ENCODE assay signal across 17 cellular contexts in the genomic region with DNA sequence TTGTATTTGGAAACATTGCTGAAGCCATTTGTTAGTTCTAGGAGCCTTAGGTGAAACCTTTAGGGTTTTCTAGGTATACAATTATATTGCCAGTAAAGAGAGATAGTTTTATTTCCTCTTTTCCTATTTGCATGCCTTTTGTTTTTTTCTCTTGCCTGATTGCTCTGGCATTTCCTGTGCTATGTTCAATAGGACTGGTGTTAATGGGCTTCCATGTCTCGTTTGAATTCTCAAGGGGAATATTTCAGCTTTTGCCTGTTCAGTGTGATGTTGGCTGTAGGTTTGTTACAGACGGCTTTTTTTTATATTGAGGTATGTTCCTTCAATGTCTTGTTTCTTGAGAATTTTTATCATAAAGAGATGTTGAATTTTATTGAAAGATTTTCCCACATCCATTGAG.
DNase-seq lines count a peak whose midpoint lies in the region; ATAC-seq and TF ChIP-seq lines count a peak whose summit lies in the region.
"Had no signal": no experiment of that assay in that cellular context is flagged by ENCODE, and none has a peak within 500 bp of the region (broad histone marks: within the 10 kb centered on the region; RNA-seq: fewer than 3 reads in every experiment).

No MANE protein-coding gene starts in this region.

- CTCF ChIA-PET in RWPE1 (lab: Yijun Ruan, JAX), result no interaction called here
- CTCF ChIA-PET in naive thymus-derived CD4-positive, alpha-beta T cell (lab: Charles Lee), result no interaction called here

- WGBS in HUES64, result 54% methylated on average over 2 of the region's 2 CpGs
- 66% methylated on average over 2 of the region's 2 CpGs; no CpG with 5 or more reads in 1 of the 2 experiments for WGBS in endodermal cell (ENCODE audit: insufficient coverage in 1 of 2, insufficient read length in 1 of 2), 2 experiments
- no CpG with 5 or more reads among the region's 2 CpGs for WGBS in mesendoderm (ENCODE audit: extremely low coverage, insufficient coverage, low lambda C conversion rate)

- H3K9ac ChIP-seq in HUES64 (ENCODE audit: low read depth, low read length), result no peak overlapping the region
- H3K9ac ChIP-seq in endodermal cell (ENCODE audit: extremely low read depth, low read length, poor library complexity, severe bottlenecking), result no peak overlapping the region
- no peak overlapping the region for H3K9ac ChIP-seq in mesendoderm (ENCODE audit: low read length)
- H3K9ac ChIP-seq: GM23248 had no signal

- peak overlapping the region; percentile 9; the same call in 1 of the 2 replicates for H3K4me3 ChIP-seq in GM23338
- H3K4me3 ChIP-seq in HUES64 (ENCODE audit: low read length), result no peak overlapping the region
- H3K4me3 ChIP-seq in endodermal cell (ENCODE audit: low read length), result no peak overlapping the region
- no peak overlapping the region for H3K4me3 ChIP-seq in mesendoderm (ENCODE audit: low read length)
- H3K4me3 ChIP-seq in naive thymus-derived CD4-positive, alpha-beta T cell (ENCODE audit: low read length), result no peak overlapping the region
- H3K4me3 ChIP-seq: GM23248 had no signal

- H2BK15ac ChIP-seq in mesendoderm (replicated peaks; ENCODE audit: low read depth), result no peak overlapping the region

- H3K4me3 Mint-ChIP-seq in GM23338 (no peak overlapping the region), endodermal cell (no peak overlapping the region)
- H3K4me3 Mint-ChIP-seq in naive thymus-derived CD4-positive, alpha-beta T cell, result no peak overlapping the region
- H3K4me3 Mint-ChIP-seq: CD4-positive, alpha-beta T cell; IgD-negative memory B cell had no signal

- DNase-seq in GM23338 (ENCODE audit: low spot score), result peak; percentile 34
- DNase-seq in endodermal cell, result no peak
- peak; percentile 52 for DNase-seq in mesendoderm
- no peak for DNase-seq in SKM-1 (lab: John Stamatoyannopoulos, UW; ENCODE audit: unreplicated experiment)
- no peak for DNase-seq in RWPE1 (ENCODE audit: low spot score)
- no peak for DNase-seq in naive thymus-derived CD4-positive, alpha-beta T cell
- DNase-seq: ACHN; BE2C; Caco-2; CD4-positive, alpha-beta T cell; GM23248; KBM-7 had no signal

- no peaks in the 10 kb centered on the region; the same call in 2 of the 3 replicates for H3K9me3 Mint-ChIP-seq in GM23338
- no peaks in the 10 kb centered on the region for H3K9me3 Mint-ChIP-seq in endodermal cell
- H3K9me3 Mint-ChIP-seq in naive thymus-derived CD4-positive, alpha-beta T cell, result peaks cover 0 to 22% (median 4%) of the 10 kb centered on the region in 11 donors

- H3K27ac Mint-ChIP-seq in GM23338, result peak overlapping the region; percentile 82
- H3K27ac Mint-ChIP-seq in endodermal cell, result peak overlapping the region; percentile 82
- no peak overlapping the region for H3K27ac Mint-ChIP-seq in naive thymus-derived CD4-positive, alpha-beta T cell
- H3K27ac Mint-ChIP-seq: CD4-positive, alpha-beta T cell had no signal

- no peak overlapping the region for H2AK5ac ChIP-seq in mesendoderm (ENCODE audit: low read length)

- intact Hi-C loops in naive thymus-derived CD4-positive, alpha-beta T cell (cut with micrococcal nuclease), result no loop called here

- H2BK5ac ChIP-seq in mesendoderm (ENCODE audit: low read length), result no peak overlapping the region

- no peaks in the 10 kb centered on the region for H4K20me1 ChIP-seq in GM23338 (replicated peaks; ENCODE audit: insufficient read depth)

- H3K9me2 ChIP-seq in GM23338 (ENCODE audit: insufficient read depth), result peaks cover 9% of the 10 kb centered on the region

- H3F3A ChIP-seq in GM23338 (replicated peaks; ENCODE audit: low read depth), result no peaks in the 10 kb centered on the region

- H3K23ac ChIP-seq in mesendoderm (ENCODE audit: low read length), result no peak overlapping the region

- H3K9me3 ChIP-seq in HUES64 (ENCODE audit: insufficient read depth, low read depth, low read length), result no peaks in the 10 kb centered on the region
- H3K9me3 ChIP-seq in endodermal cell (ENCODE audit: control insufficient read depth, low read length), result no peaks in the 10 kb centered on the region
- no peaks in the 10 kb centered on the region for H3K9me3 ChIP-seq in naive thymus-derived CD4-positive, alpha-beta T cell (ENCODE audit: control insufficient read depth in 2 of 3, low read length in 3 of 3)
- H3K9me3 ChIP-seq: BE2C, Caco-2 had no signal

- POLR2A ChIA-PET in RWPE1 (lab: Yijun Ruan, JAX; ENCODE audit: low non-redundant PET), result no interaction called here
- POLR2A ChIA-PET in naive thymus-derived CD4-positive, alpha-beta T cell (lab: Charles Lee), result interaction anchor here (0.8 kb wide), 1 partner anchor 54 kb away, joined by 3 read pairs; no protein-coding TSS in a partner anchor

- H3K36me3 ChIP-seq in GM23338 (ENCODE audit: insufficient read depth) (no peaks in the 10 kb centered on the region), HUES64 (ENCODE audit: insufficient read depth, low read length) (no peaks in the 10 kb centered on the region), endodermal cell (ENCODE audit: control insufficient read depth, insufficient read depth, low read length) (no peaks in the 10 kb centered on the region), mesendoderm (ENCODE audit: control insufficient read depth, insufficient read depth, low read length) (no peaks in the 10 kb centered on the region)
- no peaks in the 10 kb centered on the region for H3K36me3 ChIP-seq in naive thymus-derived CD4-positive, alpha-beta T cell (ENCODE audit: control insufficient read depth in 2 of 3, insufficient read depth in 3 of 3, low read length in 3 of 3)
- H3K36me3 ChIP-seq: BE2C had no signal

- peaks cover 26% of the 10 kb centered on the region for H3K4me1 ChIP-seq in GM23338 (ENCODE audit: insufficient read depth)
- peaks cover 15% of the 10 kb centered on the region for H3K4me1 ChIP-seq in HUES64 (ENCODE audit: insufficient read depth, low read length)
- H3K4me1 ChIP-seq in endodermal cell (ENCODE audit: control insufficient read depth, insufficient read depth, low read length), result no peaks in the 10 kb centered on the region
- H3K4me1 ChIP-seq in mesendoderm (ENCODE audit: control insufficient read depth, low read depth, low read length), result no peaks in the 10 kb centered on the region
- H3K4me1 ChIP-seq in naive thymus-derived CD4-positive, alpha-beta T cell (ENCODE audit: control insufficient read depth in 2 of 2, insufficient read depth in 2 of 2, low read length in 2 of 2), result no peaks in the 10 kb centered on the region
- H3K4me1 ChIP-seq: BE2C, Caco-2 had no signal

- H3K4me2 ChIP-seq in GM23338 (peak overlapping the region; percentile 28), mesendoderm (ENCODE audit: low read length) (no peak overlapping the region)

- H3K36me3 Mint-ChIP-seq in GM23338 (ENCODE audit: low read depth) (peaks cover 3% of the 10 kb centered on the region; the same call in 2 of the 3 replicates), endodermal cell (ENCODE audit: low read depth) (no peaks in the 10 kb centered on the region)
- H3K36me3 Mint-ChIP-seq in naive thymus-derived CD4-positive, alpha-beta T cell, result no peaks in the 10 kb centered on the region
- H3K36me3 Mint-ChIP-seq: IgD-negative memory B cell had no signal

- ATAC-seq in GM23338, result no peak
- ATAC-seq in HG02678 (IDR thresholded peaks at IDR 0.05; ENCODE audit: unreplicated experiment), result no peak
- no peak for ATAC-seq in naive thymus-derived CD4-positive, alpha-beta T cell
- ATAC-seq: HepG2 had no signal

- no peak overlapping the region for H4K5ac ChIP-seq in mesendoderm (ENCODE audit: low read length)

- H3K79me2 ChIP-seq in GM23338 (replicated peaks; ENCODE audit: insufficient read depth), result no peaks in the 10 kb centered on the region
- H3K79me2 ChIP-seq in mesendoderm (ENCODE audit: control insufficient read depth, insufficient read depth, low read length), result no peaks in the 10 kb centered on the region

- H3K4me1 Mint-ChIP-seq in GM23338, result peaks cover 35% of the 10 kb centered on the region
- H3K4me1 Mint-ChIP-seq in endodermal cell, result peaks cover 14% of the 10 kb centered on the region
- no peaks in the 10 kb centered on the region for H3K4me1 Mint-ChIP-seq in naive thymus-derived CD4-positive, alpha-beta T cell
- H3K4me1 Mint-ChIP-seq: IgD-negative memory B cell had no signal

- no peak overlapping the region for H4K8ac ChIP-seq in mesendoderm (ENCODE audit: low read depth, low read length)

- no peak for TF ChIP-seq CTCF in GM23338 (conservative IDR thresholded peaks at IDR 0.05; ENCODE audit: low read depth in 2 of 2)
- TF ChIP-seq CTCF in endodermal cell (conservative IDR thresholded peaks at IDR 0.05), result no peak
- no peak for TF ChIP-seq CTCF in RWPE1 (conservative IDR thresholded peaks at IDR 0.05; ENCODE audit: low read depth)

- H3K4ac ChIP-seq in mesendoderm (ENCODE audit: low read depth, low read length), result no peak overlapping the region

- no peaks in the 10 kb centered on the region for H3K79me1 ChIP-seq in mesendoderm (ENCODE audit: low read length)

- H2BK120ac ChIP-seq in mesendoderm (ENCODE audit: low read depth, low read length), result no peak overlapping the region

- no peak overlapping the region for H3K18ac ChIP-seq in mesendoderm (ENCODE audit: low read length)

- H3K27me3 ChIP-seq in GM23338 (ENCODE audit: insufficient read depth) (no peaks in the 10 kb centered on the region), HUES64 (ENCODE audit: insufficient read depth, low read length) (no peaks in the 10 kb centered on the region), endodermal cell (ENCODE audit: control insufficient read depth, insufficient read depth, low read length, poor library complexity, severe bottlenecking) (no peaks in the 10 kb centered on the region), mesendoderm (ENCODE audit: insufficient read depth, low read length, poor library complexity) (no peaks in the 10 kb centered on the region)
- no peaks in the 10 kb centered on the region for H3K27me3 ChIP-seq in naive thymus-derived CD4-positive, alpha-beta T cell (ENCODE audit: control insufficient read depth in 2 of 2, insufficient read depth in 2 of 2, low read length in 2 of 2)
- H3K27me3 ChIP-seq: BE2C had no signal

- H3K27ac ChIP-seq in GM23338 (ENCODE audit: low read depth), result peak overlapping the region; percentile 45
- H3K27ac ChIP-seq in HUES64 (ENCODE audit: low read depth, low read length), result peak overlapping the region; percentile 32; the same call in 1 of the 2 replicates
- H3K27ac ChIP-seq in endodermal cell (ENCODE audit: low read depth, low read length), result no peak overlapping the region
- no peak overlapping the region for H3K27ac ChIP-seq in mesendoderm (ENCODE audit: low read depth, low read length)
- no peak overlapping the region for H3K27ac ChIP-seq in RWPE1
- H3K27ac ChIP-seq in naive thymus-derived CD4-positive, alpha-beta T cell (ENCODE audit: low read depth, low read length), result no peak overlapping the region
- H3K27ac ChIP-seq: C4-2B, GM23248 had no signal

- no peak overlapping the region for H3K56ac ChIP-seq in mesendoderm (ENCODE audit: low read length)

- no peaks in the 10 kb centered on the region for H3K27me3 Mint-ChIP-seq in GM23338 (ENCODE audit: insufficient read depth, low read depth, poor library complexity)
- H3K27me3 Mint-ChIP-seq in endodermal cell (ENCODE audit: insufficient read depth), result no peaks in the 10 kb centered on the region
- H3K27me3 Mint-ChIP-seq in naive thymus-derived CD4-positive, alpha-beta T cell, result no peaks in the 10 kb centered on the region
- H3K27me3 Mint-ChIP-seq: CD4-positive, alpha-beta T cell; IgD-negative memory B cell had no signal

- no peak overlapping the region for H2AFZ ChIP-seq in GM23338
- H2AFZ ChIP-seq: GM23248 had no signal

TF ChIP-seq in GM23338, 12 proteins besides CTCF, POLR2A, EP300 and RAD21 (continues in another document):
- TF ChIP-seq EZH2phosphoT487 (IDR thresholded peaks at IDR 0.05; ENCODE audit: unreplicated experiment), result no peak

Comparison
In these comparisons a context has a peak if more than half of its experiments do, and no peak if none do; other contexts are left out.
1. DNase-seq: peak in GM23338 (single experiment) and mesendoderm (single experiment); none in endodermal cell (single experiment), SKM-1 (single experiment), RWPE1 (single experiment) and naive thymus-derived CD4-positive, alpha-beta T cell (0 of 9).
2. H3K27ac ChIP-seq: peak in GM23338 (single experiment) and HUES64 (single experiment); none in endodermal cell (single experiment), mesendoderm (single experiment), RWPE1 (single experiment) and naive thymus-derived CD4-positive, alpha-beta T cell (single experiment).
3. H3K27ac Mint-ChIP-seq: peak in GM23338 (single experiment) and endodermal cell (single experiment); none in naive thymus-derived CD4-positive, alpha-beta T cell (0 of 9).